ENCODE assay signal across 16 cellular contexts in the genomic region with DNA sequence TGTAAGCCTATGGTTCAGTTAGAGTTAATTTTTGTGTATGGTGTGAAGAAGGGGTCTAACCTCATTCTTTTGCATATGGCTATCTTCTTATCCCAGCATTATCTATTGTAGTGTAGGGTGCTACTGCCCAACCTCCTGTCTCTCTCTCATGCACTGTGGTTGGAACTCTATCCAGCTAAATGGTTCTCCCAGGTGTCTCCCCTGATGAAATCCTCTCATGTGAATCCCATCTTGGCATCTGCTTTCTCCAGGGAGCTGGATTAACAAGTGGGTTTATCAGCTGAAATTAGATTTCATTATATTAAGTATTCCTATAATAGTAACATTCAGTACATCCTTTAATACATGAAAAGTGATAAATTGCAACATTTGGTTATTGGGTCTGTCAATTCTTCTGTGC.
DNase-seq lines count a peak whose midpoint lies in the region; TF ChIP-seq lines count a peak whose summit lies in the region.
"Had no signal": no experiment of that assay in that cellular context is flagged by ENCODE, and none has a peak within 500 bp of the region (broad histone marks: within the 10 kb centered on the region; RNA-seq: fewer than 3 reads in every experiment).

No MANE protein-coding gene starts in this region.

- H3K4me3 ChIP-seq in WERI-Rb-1 (ENCODE audit: low read depth, low read length), result no peak overlapping the region; the same call in 1 of the 2 replicates
- no peak overlapping the region for H3K4me3 ChIP-seq in MM.1S (ENCODE audit: low read length)
- H3K4me3 ChIP-seq: BLaER1 had no signal

- no peak overlapping the region for H2AFZ ChIP-seq in MM.1S (ENCODE audit: low read length)

- H3K9me3 ChIP-seq in WERI-Rb-1 (ENCODE audit: severe bottlenecking) (no peaks in the 10 kb centered on the region), MM.1S (replicated peaks; ENCODE audit: insufficient read depth, low read length) (no peaks in the 10 kb centered on the region)
- H3K9me3 ChIP-seq: BE2C, BLaER1 had no signal

- DNase-seq in NCI-H82 (lab: John Stamatoyannopoulos, UW) (peak; percentile 94), WERI-Rb-1 (peak; percentile 80), MM.1S (no peak), erythroblast (lab: John Stamatoyannopoulos, UW) (no peak)
- DNase-seq in stimulated activated CD4-positive, alpha-beta T cell treated with anti-CD3 and anti-CD28 coated beads, Interleukin-2, amount 100 ng/mL, for 48 hours, result no peak
- DNase-seq: 8988T; ACHN; BE2C; C1 segment of cervical spinal cord; CD4-positive, alpha-beta memory T cell; CD4-positive, CD25-positive, alpha-beta regulatory T cell; CD8-positive, alpha-beta memory T cell; COR-L47; DMS79 treated with DMSO at 0.1 percent for 48 hours; GF-D8 had no signal

- no peak overlapping the region for H3K4me2 ChIP-seq in MM.1S (ENCODE audit: low read depth, low read length)
- H3K4me2 ChIP-seq: BLaER1 had no signal

- H3K27me3 ChIP-seq in WERI-Rb-1 (ENCODE audit: insufficient read depth, low read depth, severe bottlenecking) (no peaks in the 10 kb centered on the region), MM.1S (replicated peaks; ENCODE audit: insufficient read depth, low read length) (no peaks in the 10 kb centered on the region)
- H3K27me3 ChIP-seq: BE2C, BLaER1 had no signal

- no peaks in the 10 kb centered on the region for H3K36me3 ChIP-seq in WERI-Rb-1
- H3K36me3 ChIP-seq in MM.1S (replicated peaks; ENCODE audit: insufficient read depth, low read length), result no peaks in the 10 kb centered on the region
- H3K36me3 ChIP-seq: BE2C, BLaER1 had no signal

- H3K27ac ChIP-seq in WERI-Rb-1 (peak overlapping the region; percentile 76), MM.1S (ENCODE audit: low read length) (no peak overlapping the region)
- H3K27ac ChIP-seq: BLaER1 had no signal

- H3K79me2 ChIP-seq in MM.1S (ENCODE audit: low read length), result no peaks in the 10 kb centered on the region

- TF ChIP-seq POLR2A in erythroblast (IDR thresholded peaks at IDR 0.05; ENCODE audit: low read length), result no peak

- no peaks in the 10 kb centered on the region for H4K20me1 ChIP-seq in MM.1S (ENCODE audit: insufficient read depth, low read length)
- H4K20me1 ChIP-seq: BLaER1 had no signal

- no peaks in the 10 kb centered on the region for H3K9me2 ChIP-seq in MM.1S (replicated peaks; ENCODE audit: insufficient read depth, low read length)

- no peak overlapping the region for H3K9ac ChIP-seq in MM.1S (ENCODE audit: low read length)
- H3K9ac ChIP-seq: BLaER1 had no signal

- H3K4me1 ChIP-seq in MM.1S (ENCODE audit: low read length), result no peaks in the 10 kb centered on the region
- H3K4me1 ChIP-seq: BE2C, BLaER1 had no signal

- no peak for TF ChIP-seq CTCF in WERI-Rb-1 (IDR thresholded peaks at IDR 0.05; ENCODE audit: low read depth, low read length)
- no peak for TF ChIP-seq CTCF in MM.1S (IDR thresholded peaks at IDR 0.05; ENCODE audit: low read length)

- H3F3A ChIP-seq in MM.1S (ENCODE audit: insufficient read depth, low read length), result no peaks in the 10 kb centered on the region

Comparison
In these comparisons a context has a peak if more than half of its experiments do, and no peak if none do; other contexts are left out.
1. DNase-seq: peak in NCI-H82 (single experiment) and WERI-Rb-1 (single experiment); none in stimulated activated CD4-positive, alpha-beta T cell treated with anti-CD3 and anti-CD28 coated beads, Interleukin-2, amount 100 ng/mL, for 48 hours (0 of 2), MM.1S (single experiment) and erythroblast (0 of 2).